In the genomic region with DNA sequence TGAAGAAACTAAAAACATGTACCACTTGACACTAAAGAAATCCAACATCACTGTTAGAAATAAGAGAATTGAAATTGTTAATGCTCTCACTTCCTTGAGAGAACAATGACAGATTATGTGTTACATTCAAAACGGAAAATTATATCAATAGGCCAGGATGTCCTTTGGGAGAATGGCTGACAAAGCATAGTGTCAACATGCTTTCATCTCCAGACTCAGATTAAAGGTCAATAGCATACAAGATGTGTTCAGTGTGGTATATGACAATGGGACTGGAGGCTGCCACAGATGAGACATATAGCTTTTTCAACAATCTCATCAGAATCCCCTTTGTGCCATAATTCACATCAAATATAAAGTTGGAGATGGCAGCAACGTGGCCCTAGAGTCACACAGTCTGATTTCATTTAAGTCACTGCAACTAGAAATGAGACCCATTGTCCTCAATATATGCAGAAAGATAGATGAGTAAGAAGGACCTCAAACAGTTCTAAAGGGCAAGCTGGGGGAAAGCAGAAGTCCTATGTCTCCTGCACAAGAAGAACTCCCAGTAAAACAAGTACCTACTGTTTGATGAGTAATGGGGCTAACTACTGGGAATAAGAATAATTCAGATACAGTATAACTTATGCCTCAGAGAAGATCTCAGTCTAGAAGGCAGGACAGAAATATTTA, we compare ENCODE assay signal across 30 cellular contexts.
"Had no signal": no experiment of that assay in that cellular context is flagged by ENCODE, and none has a peak within 500 bp of the region (broad histone marks: within the 10 kb centered on the region; RNA-seq: fewer than 3 reads in every experiment).

No MANE protein-coding gene starts in this region.

- H3K4me3 ChIP-seq: heart left ventricle, pancreas, prostate gland, sigmoid colon, tibial nerve had no signal

- H3K27me3 ChIP-seq: heart left ventricle, pancreas, sigmoid colon, tibial nerve had no signal

- H3K4me3 Mint-ChIP-seq: activated CD4-positive, alpha-beta memory T cell treated with anti-CD3 and anti-CD28 coated beads, Interleukin-2, amount 10 ng/mL, durations not matched to agents 7 days and 5 days; activated CD4-positive, alpha-beta T cell treated with anti-CD3 and anti-CD28 coated beads, Interleukin-2, amount 10 ng/mL, durations not matched to agents 7 days and 5 days; activated naive CD4-positive, alpha-beta T cell treated with anti-CD3 and anti-CD28 coated beads, Interleukin-2, amount 50 U/mL, for 24 hours; activated T-cell treated with anti-CD3 and anti-CD28 coated beads, Interleukin-2, amount 50 U/mL, for 4 hours; central memory CD8-positive, alpha-beta T cell; dendritic cell treated with granulocyte-macrophage colony-stimulating factor and Interleukin-4, amounts not matched to agents 40 ng/mL and 50 ng/mL, for 4 days; endodermal cell; immature natural killer cell; mesothelial cell of epicardium; naive B cell; neural crest cell; stimulated activated effector memory CD8-positive, alpha-beta T cell treated with anti-CD3 and anti-CD28 coated beads, Interleukin-12 subunit alpha, Interleukin-12 subunit beta, amount 100 ng/mL, for 72 hours; WTC11 had no signal

- H3K27ac ChIP-seq: heart left ventricle, pancreas, prostate gland, sigmoid colon, tibial nerve had no signal

- H3K36me3 Mint-ChIP-seq: immature natural killer cell; mesothelial cell of epicardium; naive B cell; stimulated activated effector memory CD8-positive, alpha-beta T cell treated with anti-CD3 and anti-CD28 coated beads, Interleukin-12 subunit alpha, Interleukin-12 subunit beta, amount 100 ng/mL, for 72 hours had no signal

- H3K27ac Mint-ChIP-seq: activated CD4-positive, alpha-beta memory T cell treated with anti-CD3 and anti-CD28 coated beads, Interleukin-2, amount 10 ng/mL, durations not matched to agents 7 days and 5 days; activated CD4-positive, alpha-beta T cell treated with anti-CD3 and anti-CD28 coated beads, Interleukin-2, amount 10 ng/mL, durations not matched to agents 7 days and 5 days; activated naive CD4-positive, alpha-beta T cell treated with anti-CD3 and anti-CD28 coated beads, Interleukin-2, amount 50 U/mL, for 24 hours; activated T-helper 2 cell treated with anti-CD3 and anti-CD28 coated beads, Interferon-gamma antibody, Interleukin-2, Interleukin-4, amounts not matched to agents 10 μg/mL and 5 μg/mL and 100 μg/mL, durations not matched to agents 14 hours and 24 hours and 36 hours; dendritic cell treated with granulocyte-macrophage colony-stimulating factor and Interleukin-4, amounts not matched to agents 40 ng/mL and 50 ng/mL, for 4 days; endodermal cell; immature natural killer cell; mesothelial cell of epicardium; stimulated activated effector memory CD8-positive, alpha-beta T cell treated with anti-CD3 and anti-CD28 coated beads, Interleukin-12 subunit alpha, Interleukin-12 subunit beta, amount 100 ng/mL, for 72 hours; WTC11 had no signal

- DNase-seq: activated CD4-positive, alpha-beta memory T cell treated with anti-CD3 and anti-CD28 coated beads, Interleukin-2, amount 10 ng/mL, durations not matched to agents 7 days and 5 days; activated CD4-positive, alpha-beta T cell treated with anti-CD3 and anti-CD28 coated beads for 1 hour; activated CD4-positive, alpha-beta T cell treated with anti-CD3 and anti-CD28 coated beads, Interleukin-2, amount 10 ng/mL, durations not matched to agents 7 days and 5 days; activated T-cell treated with anti-CD3 and anti-CD28 coated beads, Interleukin-2, amount 50 U/mL, for 4 hours; anterior cingulate cortex; endodermal cell; foreskin fibroblast; heart left ventricle; hypothalamus; immature natural killer cell; kidney; left colon; naive B cell; nucleus accumbens; pancreas; retina; sigmoid colon; small intestine; stimulated activated CD4-positive, alpha-beta T cell treated with anti-CD3 and anti-CD28 coated beads, Interleukin-4, amount 100 ng/mL, for 24 hours had no signal

- H3K4me1 ChIP-seq: pancreas, prostate gland, tibial nerve had no signal

- H3K36me3 ChIP-seq: heart left ventricle, pancreas, prostate gland, sigmoid colon, tibial nerve had no signal

- ATAC-seq: activated T-cell treated with anti-CD3 and anti-CD28 coated beads, Interleukin-2, amount 50 U/mL, for 4 hours; esophagus mucosa; left colon; pancreas; stimulated activated effector memory CD8-positive, alpha-beta T cell treated with anti-CD3 and anti-CD28 coated beads, Interleukin-12 subunit alpha, Interleukin-12 subunit beta, amount 100 ng/mL, for 72 hours; WTC11 had no signal

- H3K27me3 Mint-ChIP-seq: activated CD4-positive, alpha-beta memory T cell treated with anti-CD3 and anti-CD28 coated beads, Interleukin-2, amount 10 ng/mL, durations not matched to agents 7 days and 5 days; activated CD4-positive, alpha-beta T cell treated with anti-CD3 and anti-CD28 coated beads, Interleukin-2, amount 10 ng/mL, durations not matched to agents 7 days and 5 days; activated naive CD4-positive, alpha-beta T cell treated with anti-CD3 and anti-CD28 coated beads, Interleukin-2, amount 50 U/mL, for 24 hours; central memory CD8-positive, alpha-beta T cell; dendritic cell treated with granulocyte-macrophage colony-stimulating factor and Interleukin-4, amounts not matched to agents 40 ng/mL and 50 ng/mL, for 4 days; naive B cell had no signal

- H3K4me1 Mint-ChIP-seq: activated CD4-positive, alpha-beta memory T cell treated with anti-CD3 and anti-CD28 coated beads, Interleukin-2, amount 10 ng/mL, durations not matched to agents 7 days and 5 days; activated CD4-positive, alpha-beta T cell treated with anti-CD3 and anti-CD28 coated beads, Interleukin-2, amount 10 ng/mL, durations not matched to agents 7 days and 5 days; activated naive CD4-positive, alpha-beta T cell treated with anti-CD3 and anti-CD28 coated beads, Interleukin-2, amount 50 U/mL, for 24 hours; central memory CD8-positive, alpha-beta T cell; endodermal cell; immature natural killer cell; mesothelial cell of epicardium; naive B cell; stimulated activated effector memory CD8-positive, alpha-beta T cell treated with anti-CD3 and anti-CD28 coated beads, Interleukin-12 subunit alpha, Interleukin-12 subunit beta, amount 100 ng/mL, for 72 hours had no signal

- H3K9me3 Mint-ChIP-seq: activated naive CD4-positive, alpha-beta T cell treated with anti-CD3 and anti-CD28 coated beads, Interleukin-2, amount 50 U/mL, for 24 hours; activated T-helper 2 cell treated with anti-CD3 and anti-CD28 coated beads, Interferon-gamma antibody, Interleukin-2, Interleukin-4, amounts not matched to agents 10 μg/mL and 5 μg/mL and 100 μg/mL, durations not matched to agents 14 hours and 24 hours and 36 hours had no signal
